In the genomic region with DNA sequence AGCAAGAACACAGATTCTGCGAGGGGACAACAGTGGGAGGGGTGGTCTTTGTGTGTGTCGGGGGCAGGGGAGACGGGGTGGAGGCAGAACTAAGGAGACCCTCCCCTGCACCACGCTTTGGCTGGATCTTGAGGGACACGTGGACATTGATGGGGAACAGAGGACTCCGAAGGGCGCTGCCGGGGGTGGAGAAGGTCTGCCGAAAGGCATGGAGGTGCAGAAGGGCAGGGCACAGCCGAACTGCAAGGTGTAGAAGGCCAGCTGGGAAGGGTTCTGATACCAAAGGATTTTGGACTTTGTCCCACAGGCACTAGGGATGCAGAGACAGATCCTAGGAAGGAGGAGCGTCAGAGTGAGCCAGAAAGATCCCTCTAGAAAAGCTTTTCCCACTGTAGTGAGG, we compare ENCODE assay signal across 17 cellular contexts.
DNase-seq lines count a peak whose midpoint lies in the region; TF ChIP-seq lines count a peak whose summit lies in the region.
"Had no signal": no experiment of that assay in that cellular context is flagged by ENCODE, and none has a peak within 500 bp of the region (broad histone marks: within the 10 kb centered on the region; RNA-seq: fewer than 3 reads in every experiment).

No MANE protein-coding gene starts in this region.

- peak; percentile 47 for DNase-seq in activated effector memory CD4-positive, alpha-beta T cell treated with anti-CD3 and anti-CD28 coated beads, Interleukin-2, amount 50 U/mL, for 16 hours
- DNase-seq in activated effector memory CD4-positive, alpha-beta T cell treated with Interleukin-2 at 50 U/mL for 16 hours: no peak
- peak; percentile 59 for DNase-seq in chondrocyte (ENCODE audit: low spot score)
- DNase-seq in mesenchymal stem cell: no peak
- peak; percentile 52 for DNase-seq in sigmoid colon
- no peak for DNase-seq in activated T-cell treated with anti-CD3 and anti-CD28 coated beads for 4 hours
- DNase-seq in activated CD4-positive, CD25-positive, alpha-beta regulatory T cell (lab: John Stamatoyannopoulos, UW): no peak
- DNase-seq: AML-193; Caco-2; CD4-positive, alpha-beta T cell; HCEC 1CT; IMR-90 had no signal

- no peak overlapping the region for H3K9ac ChIP-seq in mesenchymal stem cell (ENCODE audit: low read length)

- H2BK12ac ChIP-seq in mesenchymal stem cell (ENCODE audit: low read length in 2 of 2): peak overlapping the region; percentile 53 to 83

- peak overlapping the region; percentile 8 for H4K8ac ChIP-seq in mesenchymal stem cell (ENCODE audit: low read length)

- H3K27ac Mint-ChIP-seq in chondrocyte (ENCODE audit: unreplicated experiment): no peak overlapping the region
- H3K27ac Mint-ChIP-seq: CD4-positive, alpha-beta T cell; GM23338 had no signal

- H2BK5ac ChIP-seq in mesenchymal stem cell (ENCODE audit: low read depth, low read length, poor library complexity, severe bottlenecking): no peak overlapping the region

- peak overlapping the region; percentile 34 for H4K91ac ChIP-seq in mesenchymal stem cell (ENCODE audit: low read length)

- 95% methylated on average over 11 of the region's 11 CpGs for WGBS in mesenchymal stem cell
- WGBS in sigmoid colon, 2 donors: 72 to 86% methylated on average over 11 of the region's 11 CpGs

- no peaks in the 10 kb centered on the region for H3K4me1 Mint-ChIP-seq in chondrocyte (ENCODE audit: low read depth)

- peak overlapping the region; percentile 29 to 32 for H3K4ac ChIP-seq in mesenchymal stem cell (ENCODE audit: low read depth in 1 of 2, low read length in 2 of 2)

- TF ChIP-seq EP300 in sigmoid colon (IDR thresholded peaks at IDR 0.05): no peak

- H2BK120ac ChIP-seq in mesenchymal stem cell (ENCODE audit: low read depth, low read length): no peak overlapping the region

- no peak for TF ChIP-seq POLR2A in sigmoid colon (IDR thresholded peaks at IDR 0.05)

- H2AK5ac ChIP-seq in mesenchymal stem cell (ENCODE audit: low read length, severe bottlenecking): no peak overlapping the region

- no peak overlapping the region for H3K4me3 Mint-ChIP-seq in chondrocyte (ENCODE audit: unreplicated experiment)
- H3K4me3 Mint-ChIP-seq: CD4-positive, alpha-beta T cell; GM23338 had no signal

- no peak overlapping the region for H3K27ac ChIP-seq in mesenchymal stem cell (ENCODE audit: low read length, poor library complexity, severe bottlenecking)
- H3K27ac ChIP-seq in sigmoid colon: no peak overlapping the region
- H3K27ac ChIP-seq: 22Rv1, A549, C4-2B, HL-60 had no signal

- intact Hi-C loops in sigmoid colon (cut with DNase I): no loop called here

- H3K9me3 Mint-ChIP-seq in chondrocyte (ENCODE audit: low read depth): no peaks in the 10 kb centered on the region
- H3K9me3 Mint-ChIP-seq: CD4-positive, alpha-beta T cell; GM23338 had no signal

- H3K14ac ChIP-seq in mesenchymal stem cell (ENCODE audit: low read length in 2 of 2): no peak overlapping the region

- H3K4me2 ChIP-seq in mesenchymal stem cell (ENCODE audit: low read length, poor library complexity, severe bottlenecking): no peak overlapping the region
- H3K4me2 ChIP-seq: A549, GM23338 had no signal

- no peak overlapping the region for H2AFZ ChIP-seq in mesenchymal stem cell (ENCODE audit: low read depth, low read length)
- H2AFZ ChIP-seq: GM23338 had no signal

- H3K27me3 Mint-ChIP-seq in chondrocyte (ENCODE audit: low read depth): peaks cover 33% of the 10 kb centered on the region
- H3K27me3 Mint-ChIP-seq: CD4-positive, alpha-beta T cell had no signal

- H3K27me3 ChIP-seq in mesenchymal stem cell (ENCODE audit: control insufficient read depth in 1 of 2, insufficient read depth in 1 of 2, low read length in 2 of 2): peaks cover 0 to 78% of the 10 kb centered on the region in 2 experiments
- H3K27me3 ChIP-seq in sigmoid colon: no peaks in the 10 kb centered on the region

- H3K9me3 ChIP-seq in mesenchymal stem cell (ENCODE audit: control insufficient read depth, low read length) (no peaks in the 10 kb centered on the region), sigmoid colon (no peaks in the 10 kb centered on the region)
- H3K9me3 ChIP-seq: A549, Caco-2 had no signal

- H3K36me3 Mint-ChIP-seq in chondrocyte (ENCODE audit: low read depth): peaks cover 1% of the 10 kb centered on the region

- peak overlapping the region; percentile 29 for H2BK15ac ChIP-seq in mesenchymal stem cell (ENCODE audit: low read depth, poor library complexity, severe bottlenecking)

- H3K23ac ChIP-seq in mesenchymal stem cell (ENCODE audit: low read length in 2 of 2): no peak overlapping the region

- H3K4me3 ChIP-seq in mesenchymal stem cell (ENCODE audit: insufficient read depth in 1 of 2, low read depth in 1 of 2, low read length in 2 of 2) (no peak overlapping the region), sigmoid colon (no peak overlapping the region)
- H3K4me3 ChIP-seq: A549, GM23338 had no signal

- H3K18ac ChIP-seq in mesenchymal stem cell (ENCODE audit: low read depth in 1 of 2, low read length in 2 of 2): peak overlapping the region; percentile 30 to 89

- no peaks in the 10 kb centered on the region for H3K79me1 ChIP-seq in mesenchymal stem cell (replicated peaks; ENCODE audit: low read length, poor library complexity, severe bottlenecking)

- H3K36me3 ChIP-seq in mesenchymal stem cell (ENCODE audit: control insufficient read depth in 1 of 2, insufficient read depth in 2 of 2, low read depth in 1 of 2, low read length in 2 of 2): no peaks in the 10 kb centered on the region
- H3K36me3 ChIP-seq in sigmoid colon: no peaks in the 10 kb centered on the region

- peaks cover 16% of the 10 kb centered on the region for H3K4me1 ChIP-seq in mesenchymal stem cell (ENCODE audit: control insufficient read depth, insufficient read depth, low read depth, low read length)
- H3K4me1 ChIP-seq in sigmoid colon: no peaks in the 10 kb centered on the region
- H3K4me1 ChIP-seq: A549, Caco-2 had no signal

- no peak for TF ChIP-seq CTCF in chondrocyte (IDR thresholded peaks at IDR 0.05)
- no peak for TF ChIP-seq CTCF in sigmoid colon (IDR thresholded peaks at IDR 0.05)

Comparison
In these comparisons a context has a peak if more than half of its experiments do, and no peak if none do; other contexts are left out.
1. DNase-seq: peak in activated effector memory CD4-positive, alpha-beta T cell treated with anti-CD3 and anti-CD28 coated beads, Interleukin-2, amount 50 U/mL, for 16 hours (single experiment), chondrocyte (single experiment) and sigmoid colon (single experiment); none in activated effector memory CD4-positive, alpha-beta T cell treated with Interleukin-2 at 50 U/mL for 16 hours (single experiment), mesenchymal stem cell (single experiment), activated T-cell treated with anti-CD3 and anti-CD28 coated beads for 4 hours (single experiment) and activated CD4-positive, CD25-positive, alpha-beta regulatory T cell (0 of 4).